ENCODE assay signal across 10 cellular contexts in the genomic region with DNA sequence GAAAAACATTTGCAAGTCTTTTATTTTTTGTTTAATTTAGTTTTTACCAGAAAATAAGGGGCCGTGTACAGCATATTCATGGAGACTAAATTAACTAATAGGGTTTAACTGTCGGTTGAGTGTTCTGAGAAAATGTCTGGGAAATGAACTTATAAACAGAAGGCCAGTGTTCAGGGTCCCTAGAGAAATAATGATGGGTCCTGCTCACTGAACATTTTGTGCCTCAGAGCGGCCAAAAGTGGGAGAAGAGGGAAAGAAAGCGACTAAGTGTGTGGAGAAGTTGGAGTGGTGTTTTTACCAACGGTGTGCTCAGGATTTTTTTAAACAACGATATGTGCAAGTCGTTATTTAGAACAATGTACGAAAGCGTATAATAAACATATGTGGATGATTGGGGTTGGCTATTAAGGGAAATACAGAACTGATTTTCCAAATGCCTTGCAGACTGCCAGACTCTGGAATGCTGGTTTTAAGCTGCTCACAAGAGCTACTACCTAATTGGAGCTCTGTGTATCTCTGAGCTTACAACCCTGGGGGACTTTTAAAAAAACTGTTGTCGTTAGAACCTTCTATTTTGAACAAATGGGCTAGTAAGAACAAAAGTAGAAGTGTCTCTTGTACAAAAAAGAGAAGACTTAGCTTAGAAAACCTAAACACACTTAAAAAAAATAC.
A peak's percentile ranks its signal among the peaks of the same experiment; 100 is the strongest.
DNase-seq lines count a peak whose midpoint lies in the region; ATAC-seq, FAIRE-seq and TF ChIP-seq lines count a peak whose summit lies in the region.
"Had no signal": no experiment of that assay in that cellular context is flagged by ENCODE, and none has a peak within 500 bp of the region (broad histone marks: within the 10 kb centered on the region; RNA-seq: fewer than 3 reads in every experiment).

No MANE protein-coding gene starts in this region.

- dilution Hi-C loops in endothelial cell of umbilical vein (cut with MboI; ENCODE audit: extremely low pct_ligation_motif_present, low sequenced_read_pairs) = no loop called here

- no peaks in the 10 kb centered on the region for H4K20me1 ChIP-seq in endothelial cell of umbilical vein (replicated peaks; ENCODE audit: control insufficient read depth, extremely low read depth, insufficient read depth, low read length)

- H3K9ac ChIP-seq in endothelial cell of umbilical vein (replicated peaks; ENCODE audit: extremely low read depth, insufficient read depth, low read length) = peak overlapping the region; percentile 57
- no peak overlapping the region for H3K9ac ChIP-seq in muscle layer of colon (ENCODE audit: low read length)

- no peaks in the 10 kb centered on the region for H3K9me1 ChIP-seq in endothelial cell of umbilical vein (replicated peaks; ENCODE audit: control insufficient read depth, extremely low read depth, insufficient read depth, low read length)

- H3K27me3 ChIP-seq in endothelial cell of umbilical vein (ENCODE audit: control insufficient read depth in 2 of 2, insufficient read depth in 2 of 2, low read length in 2 of 2) (no peaks in the 10 kb centered on the region), muscle layer of colon (ENCODE audit: control insufficient read depth in 1 of 2, insufficient read depth in 2 of 2, low read length in 2 of 2) (no peaks in the 10 kb centered on the region), pancreas (no peaks in the 10 kb centered on the region)

- H3K9me3 Mint-ChIP-seq in activated T-cell treated with anti-CD3 and anti-CD28 coated beads, Interleukin-2, amount 50 U/mL, for 72 hours = no peaks in the 10 kb centered on the region
- no peaks in the 10 kb centered on the region for H3K9me3 Mint-ChIP-seq in type B pancreatic cell

- no peak for DNase-seq in activated T-cell treated with anti-CD3 and anti-CD28 coated beads, Interleukin-2, amount 50 U/mL, for 72 hours
- DNase-seq in activated T-cell treated with anti-CD3 and anti-CD28 coated beads for 4 hours = no peak
- DNase-seq in endothelial cell of umbilical vein (ENCODE audit: low read depth, low spot score) = peak; percentile 22
- DNase-seq in type B pancreatic cell (ENCODE audit: extremely low spot score, unreplicated experiment) = no peak
- no peak for DNase-seq in stimulated activated CD4-positive, alpha-beta T cell treated with anti-CD3 and anti-CD28 coated beads, Interleukin-12 subunit alpha, Interleukin-12 subunit beta, amount 100 ng/mL, for 4 hours
- no peak for DNase-seq in pancreas
- DNase-seq in GM19240 (ENCODE audit: insufficient read length, low spot score) = no peak
- DNase-seq: NCI-H524 had no signal

- no peaks in the 10 kb centered on the region for H3K36me3 ChIP-seq in endothelial cell of umbilical vein (ENCODE audit: control insufficient read depth in 2 of 2, extremely low read depth in 1 of 2, insufficient read depth in 2 of 2, low read length in 2 of 2)
- H3K36me3 ChIP-seq in muscle layer of colon (ENCODE audit: insufficient read depth, low read length) = no peaks in the 10 kb centered on the region
- no peaks in the 10 kb centered on the region for H3K36me3 ChIP-seq in pancreas

- no peaks in the 10 kb centered on the region for H3K79me2 ChIP-seq in endothelial cell of umbilical vein (ENCODE audit: control insufficient read depth, insufficient read depth, low read length)

- H3K27ac Mint-ChIP-seq in activated T-cell treated with anti-CD3 and anti-CD28 coated beads, Interleukin-2, amount 50 U/mL, for 72 hours = peak overlapping the region; percentile 95
- peak overlapping the region; percentile 0 for H3K27ac Mint-ChIP-seq in type B pancreatic cell

- TF ChIP-seq CTCF in endothelial cell of umbilical vein (IDR thresholded peaks at IDR 0.05; ENCODE audit: extremely low read depth in 1 of 2, insufficient read depth in 1 of 2, low read depth in 1 of 2, low read length in 2 of 2) = no peak
- no peak for TF ChIP-seq CTCF in type B pancreatic cell (conservative IDR thresholded peaks at IDR 0.05)
- no peak for TF ChIP-seq CTCF in pancreas (IDR thresholded peaks at IDR 0.05)

- peaks cover 44% of the 10 kb centered on the region for H3K4me1 ChIP-seq in endothelial cell of umbilical vein (ENCODE audit: control insufficient read depth, extremely low read depth, insufficient read depth, low read length)
- H3K4me1 ChIP-seq in muscle layer of colon (ENCODE audit: insufficient read depth, low read length) = peaks cover 18% of the 10 kb centered on the region
- no peaks in the 10 kb centered on the region for H3K4me1 ChIP-seq in pancreas

- TSS peak; percentile 63 for BruUV-seq in endothelial cell of umbilical vein (replicated peaks; lab: Mats Ljungman, UMichigan)

- H3K27ac ChIP-seq in endothelial cell of umbilical vein (ENCODE audit: insufficient read depth, low read depth, low read length) = peak overlapping the region; percentile 83
- H3K27ac ChIP-seq in muscle layer of colon (ENCODE audit: low read depth, low read length) = peak overlapping the region; percentile 71
- no peak overlapping the region for H3K27ac ChIP-seq in pancreas

- no peak for TF ChIP-seq POLR2A in endothelial cell of umbilical vein (IDR thresholded peaks at IDR 0.05; ENCODE audit: low read depth, low read length)

- no peaks in the 10 kb centered on the region for H3K9me3 ChIP-seq in endothelial cell of umbilical vein (replicated peaks; ENCODE audit: control insufficient read depth, insufficient read depth, low read length)
- no peaks in the 10 kb centered on the region for H3K9me3 ChIP-seq in muscle layer of colon (ENCODE audit: low read length)
- no peaks in the 10 kb centered on the region for H3K9me3 ChIP-seq in pancreas

- H3K4me3 ChIP-seq in endothelial cell of umbilical vein (replicated peaks in 1 of 3; ENCODE audit: insufficient read depth in 1 of 3, low read depth in 1 of 3, low read length in 3 of 3) (no peak overlapping the region), muscle layer of colon (ENCODE audit: low read depth in 1 of 2, low read length in 2 of 2) (peak overlapping the region in 1 of 2 donors; percentile 1), pancreas (no peak overlapping the region)

- WGBS in pancreas, 2 donors = 82 to 83% methylated on average over 10 of the region's 10 CpGs

- H3K36me3 Mint-ChIP-seq in activated T-cell treated with anti-CD3 and anti-CD28 coated beads, Interleukin-2, amount 50 U/mL, for 72 hours (ENCODE audit: insufficient read depth in 2 of 2) = no peaks in the 10 kb centered on the region
- H3K36me3 Mint-ChIP-seq in type B pancreatic cell = peaks cover 4% of the 10 kb centered on the region

- no peak for ATAC-seq in activated T-cell treated with anti-CD3 and anti-CD28 coated beads, Interleukin-2, amount 50 U/mL, for 72 hours (replicated peaks in 1 of 2)
- no peak for ATAC-seq in pancreas

- peak overlapping the region; percentile 57 for H3K4me2 ChIP-seq in endothelial cell of umbilical vein (ENCODE audit: insufficient read depth, low read length)

- H3K4me1 Mint-ChIP-seq in activated T-cell treated with anti-CD3 and anti-CD28 coated beads, Interleukin-2, amount 50 U/mL, for 72 hours (ENCODE audit: low read depth) = peaks cover 31% of the 10 kb centered on the region
- H3K4me1 Mint-ChIP-seq in type B pancreatic cell (ENCODE audit: unreplicated experiment) = peaks cover 41% of the 10 kb centered on the region

- no peaks in the 10 kb centered on the region for H3K27me3 Mint-ChIP-seq in activated T-cell treated with anti-CD3 and anti-CD28 coated beads, Interleukin-2, amount 50 U/mL, for 72 hours (ENCODE audit: low read depth)
- H3K27me3 Mint-ChIP-seq in type B pancreatic cell = no peaks in the 10 kb centered on the region

- peak overlapping the region; percentile 8 to 47 for H3K4me3 Mint-ChIP-seq in activated T-cell treated with anti-CD3 and anti-CD28 coated beads, Interleukin-2, amount 50 U/mL, for 72 hours
- H3K4me3 Mint-ChIP-seq in type B pancreatic cell = peak overlapping the region; percentile 15

- intact Hi-C loops in endothelial cell of umbilical vein (cut with micrococcal nuclease) = no loop called here
- intact Hi-C loops in pancreas (cut with DNase I) = no loop called here

- POLR2A ChIA-PET in endothelial cell of umbilical vein (lab: Charles Lee) = no interaction called here

- FAIRE-seq in endothelial cell of umbilical vein (lab: Jason Lieb, UNC) = no peak
- FAIRE-seq in pancreas (lab: Jason Lieb, UNC) = no peak
- FAIRE-seq: frontal cortex had no signal

- H2AFZ ChIP-seq in endothelial cell of umbilical vein (ENCODE audit: low read depth, low read length) = peak overlapping the region; percentile 85

- CTCF ChIA-PET in endothelial cell of umbilical vein (lab: Charles Lee) = interaction anchor here (1.0 kb wide), 2 partner anchors 228 to 286 kb away, joined by 3 to 4 read pairs; no protein-coding TSS in a partner anchor

TF ChIP-seq in endothelial cell of umbilical vein, 7 proteins besides CTCF, POLR2A, EP300 and RAD21:
- no peak for TF ChIP-seq FOS (IDR thresholded peaks at IDR 0.05; ENCODE audit: borderline replicate concordance, insufficient read depth, low read length)
- TF ChIP-seq GATA2 (IDR thresholded peaks at IDR 0.05; ENCODE audit: insufficient read depth, insufficient read length, low read depth, low read length) = no peak
- no peak for TF ChIP-seq JUN (IDR thresholded peaks at IDR 0.05; ENCODE audit: borderline replicate concordance, insufficient read depth, insufficient read length, low read depth)
- TF ChIP-seq EZH2 (IDR thresholded peaks at IDR 0.05; ENCODE audit: borderline replicate concordance, low read depth, low read length, severe bottlenecking) = no peak
- TF ChIP-seq MAX (IDR thresholded peaks at IDR 0.05; ENCODE audit: insufficient read depth, insufficient read length) = no peak
- TF ChIP-seq MYC (IDR thresholded peaks at IDR 0.05; ENCODE audit: low read depth, low read length) = no peak
- no peak for TF ChIP-seq POLR2AphosphoS5 (IDR thresholded peaks at IDR 0.05; ENCODE audit: insufficient read depth, low read depth, low read length)

Comparison
In these comparisons a context has a peak if more than half of its experiments do, and no peak if none do; other contexts are left out.
1. H3K27ac ChIP-seq: peak in endothelial cell of umbilical vein (single experiment) and muscle layer of colon (single experiment); none in pancreas (0 of 4).